8 cellular contexts compared by ENCODE assay signal in genomic region chr5:172453986-172454354, GRCh38. TPM values are rescaled to one million over a fixed set of nuclear protein-coding genes. Genes with fewer than 3 reads are reported as not detected.
DNase-seq lines count a peak whose midpoint lies in the region; ATAC-seq, FAIRE-seq and TF ChIP-seq lines count a peak whose summit lies in the region.

No MANE protein-coding gene starts in this region.

- POLR2A ChIA-PET in HCT116 (lab: Charles Lee) = no interaction called here

- TF ChIP-seq CTCF in HCT116 (IDR thresholded peaks at IDR 0.05 in 2 of 3, conservative IDR thresholded peaks at IDR 0.05 in 1 of 3; ENCODE audit: borderline replicate concordance in 1 of 3, insufficient read depth in 1 of 3, low read depth in 2 of 3, low read length in 2 of 3) (no peak), heart left ventricle (IDR thresholded peaks at IDR 0.05) (no peak), progenitor cell of endocrine pancreas (IDR thresholded peaks at IDR 0.05; ENCODE audit: unreplicated experiment) (no peak)

- peak overlapping the region; percentile 60 for H3K27ac ChIP-seq in HCT116 (ENCODE audit: low read depth, low read length)
- peak overlapping the region; percentile 60 to 88 (median 74) for H3K27ac ChIP-seq in heart left ventricle

- DNase-seq in AG20443 (ENCODE audit: low spot score) = peak; percentile 58
- DNase-seq in HCT116 (ENCODE audit: low read depth, low spot score) = no peak
- no peak for DNase-seq in activated T-cell treated with anti-CD3 and anti-CD28 coated beads, Interleukin-2, amount 50 U/mL, for 72 hours
- DNase-seq in heart left ventricle = peak in 3 of 5 donors; percentile 60 to 62 (median 61)
- peak; percentile 49 for DNase-seq in progenitor cell of endocrine pancreas (ENCODE audit: low spot score, unreplicated experiment)
- DNase-seq in frontal cortex (ENCODE audit: low spot score in 2 of 2) = no peak
- no peak for DNase-seq in NCI-H1092 treated with DMSO at 0.1 percent for 48 hours (lab: John Stamatoyannopoulos, UW)

- CTCF ChIA-PET in HCT116 (lab: Charles Lee) = interaction anchor here (1.4 kb wide), 1 partner anchor 10 kb away, joined by 4 read pairs; no protein-coding TSS in a partner anchor

- H3K9ac ChIP-seq in HCT116 (ENCODE audit: low read length) = peak overlapping the region; percentile 87

- peak overlapping the region; percentile 99 for H3K4me2 ChIP-seq in HCT116 (ENCODE audit: low read length)

- H3K36me3 Mint-ChIP-seq in activated T-cell treated with anti-CD3 and anti-CD28 coated beads, Interleukin-2, amount 50 U/mL, for 72 hours (ENCODE audit: insufficient read depth in 2 of 2) = no peaks in the 10 kb centered on the region
- H3K36me3 Mint-ChIP-seq in progenitor cell of endocrine pancreas (ENCODE audit: insufficient read depth) = peaks cover 8% of the 10 kb centered on the region

- peaks cover 0 to 5% of the 10 kb centered on the region in 2 experiments; a peak in 1 of 4 replicates for H3K36me3 ChIP-seq in HCT116 (ENCODE audit: control insufficient read depth in 1 of 2, insufficient read depth in 2 of 2, low read length in 2 of 2)
- H3K36me3 ChIP-seq in heart left ventricle = no peaks in the 10 kb centered on the region

- H3K4me3 ChIP-seq in HCT116 (replicated peaks in 1 of 2; ENCODE audit: low read depth in 1 of 2, low read length in 2 of 2) (peak overlapping the region; percentile 68 to 94), heart left ventricle (peak overlapping the region; percentile 63 to 98 (median 84))

- H3K27me3 Mint-ChIP-seq in activated T-cell treated with anti-CD3 and anti-CD28 coated beads, Interleukin-2, amount 50 U/mL, for 72 hours (ENCODE audit: low read depth) = peaks cover 48% of the 10 kb centered on the region
- H3K27me3 Mint-ChIP-seq in progenitor cell of endocrine pancreas = peaks cover 9% of the 10 kb centered on the region

- H3K9me2 ChIP-seq in HCT116 (ENCODE audit: insufficient read depth) = no peaks in the 10 kb centered on the region

- H3K4me3 Mint-ChIP-seq in activated T-cell treated with anti-CD3 and anti-CD28 coated beads, Interleukin-2, amount 50 U/mL, for 72 hours = peak overlapping the region; percentile 71 to 77
- H3K4me3 Mint-ChIP-seq in progenitor cell of endocrine pancreas (ENCODE audit: low read depth) = peak overlapping the region; percentile 94

- intact Hi-C loops in HCT116 (cut with micrococcal nuclease) = loop anchor here (5.0 to 10.0 kb wide), 2 partner anchors 269 to 542 kb away; partner anchors contain the start of gene STK10
- intact Hi-C loops in heart left ventricle (cut with DNase I) = loop anchor here in 2 of 10 donors (5.0 to 10.0 kb wide), 3 partner anchors 169 to 339 kb away; partner anchors contain the start of gene UBTD2 (in 2 of the 2)

- H4K20me1 ChIP-seq in HCT116 (ENCODE audit: insufficient read depth) = no peaks in the 10 kb centered on the region

- ATAC-seq in HCT116 (peak; percentile 35), heart left ventricle (peak in 3 of 4 donors; percentile 22 to 27 (median 26))
- ATAC-seq in activated T-cell treated with anti-CD3 and anti-CD28 coated beads, Interleukin-2, amount 50 U/mL, for 72 hours (replicated peaks in 1 of 2) = peak; percentile 33 to 38
- ATAC-seq in activated CD4-positive, CD25-positive, alpha-beta regulatory T cell treated with anti-CD3 and anti-CD28 coated beads, Interleukin-2, amount 50 U/mL, for 24 hours = no peak

- RAD21 ChIA-PET in HCT116 (lab: Charles Lee; ENCODE audit: low non-redundant PET in 1 of 2, low total read pairs in 2 of 2, uncharacterized antibody in 2 of 2, unreplicated experiment in 2 of 2) = no interaction called here

- H3K9me3 Mint-ChIP-seq in activated T-cell treated with anti-CD3 and anti-CD28 coated beads, Interleukin-2, amount 50 U/mL, for 72 hours = no peaks in the 10 kb centered on the region
- no peaks in the 10 kb centered on the region for H3K9me3 Mint-ChIP-seq in progenitor cell of endocrine pancreas (ENCODE audit: low read depth)

- H3K27me3 ChIP-seq in HCT116 (ENCODE audit: insufficient read depth, low read length) (no peaks in the 10 kb centered on the region), heart left ventricle (no peaks in the 10 kb centered on the region)

- 0 to 2% (median 1%) methylated on average over 24 to 34 of the region's 34 CpGs for WGBS in heart left ventricle, 4 donors

- H3K9me3 ChIP-seq in HCT116 (ENCODE audit: control insufficient read depth in 1 of 2, insufficient read depth in 1 of 2, low read depth in 1 of 2, low read length in 2 of 2) = no peaks in the 10 kb centered on the region
- H3K9me3 ChIP-seq in heart left ventricle = no peaks in the 10 kb centered on the region

- H3K4me1 ChIP-seq in HCT116 (ENCODE audit: control insufficient read depth in 1 of 2, insufficient read depth in 2 of 2, low read length in 2 of 2) (peaks cover 12 to 44% of the 10 kb centered on the region in 2 experiments), heart left ventricle (peaks cover 0 to 55% (median 32%) of the 10 kb centered on the region in 12 donors)

- H2AFZ ChIP-seq in HCT116 (ENCODE audit: low read depth, low read length, poor library complexity, severe bottlenecking) = no peak overlapping the region

- no peak for FAIRE-seq in frontal cortex (lab: Jason Lieb, UNC)

- peaks cover 39% of the 10 kb centered on the region for H3K79me2 ChIP-seq in HCT116 (ENCODE audit: insufficient read depth, low read length)

- BruUV-seq in HCT116 (replicated peaks; lab: Mats Ljungman, UMichigan) = no TSS peak

- TF ChIP-seq RAD21 in HCT116 (IDR thresholded peaks at IDR 0.05; ENCODE audit: low read depth) = no peak

- no peak overlapping the region for H3K27ac Mint-ChIP-seq in activated T-cell treated with anti-CD3 and anti-CD28 coated beads, Interleukin-2, amount 50 U/mL, for 72 hours
- peak overlapping the region; percentile 94 for H3K27ac Mint-ChIP-seq in progenitor cell of endocrine pancreas

- peaks cover 19% of the 10 kb centered on the region for H3K4me1 Mint-ChIP-seq in activated T-cell treated with anti-CD3 and anti-CD28 coated beads, Interleukin-2, amount 50 U/mL, for 72 hours (ENCODE audit: low read depth)
- peaks cover 16% of the 10 kb centered on the region for H3K4me1 Mint-ChIP-seq in progenitor cell of endocrine pancreas (ENCODE audit: low read depth)

- TF ChIP-seq POLR2A in HCT116 (IDR thresholded peaks at IDR 0.05; ENCODE audit: borderline replicate concordance, extremely low read depth, insufficient read depth, insufficient read length) (no peak), heart left ventricle (IDR thresholded peaks at IDR 0.05) (no peak)

TF ChIP-seq in HCT116, 20 proteins besides CTCF, POLR2A, EP300 and RAD21 (continues in another document):
- TF ChIP-seq FOSL1 (IDR thresholded peaks at IDR 0.05; ENCODE audit: low read depth) (no peak), CBX3 (IDR thresholded peaks at IDR 0.05; ENCODE audit: low read depth) (no peak), CEBPB (IDR thresholded peaks at IDR 0.05; ENCODE audit: low read depth) (no peak), EZH2phosphoT487 (IDR thresholded peaks at IDR 0.05; ENCODE audit: borderline replicate concordance) (no peak), POLR2AphosphoS5 (IDR thresholded peaks at IDR 0.05; ENCODE audit: low read depth, low read length) (no peak), ZFX (IDR thresholded peaks at IDR 0.05) (no peak), EGR1 (IDR thresholded peaks at IDR 0.05; ENCODE audit: low read depth) (no peak), SRF (IDR thresholded peaks at IDR 0.05; ENCODE audit: low read depth) (no peak), ELF1 (IDR thresholded peaks at IDR 0.05; ENCODE audit: borderline replicate concordance, low read depth) (no peak)
- TF ChIP-seq, protein P1, sequence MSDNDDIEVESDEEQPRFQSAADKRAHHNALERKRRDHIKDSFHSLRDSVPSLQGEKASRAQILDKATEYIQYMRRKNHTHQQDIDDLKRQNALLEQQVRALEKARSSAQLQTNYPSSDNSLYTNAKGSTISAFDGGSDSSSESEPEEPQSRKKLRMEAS (IDR thresholded peaks at IDR 0.05) = no peak
- TF ChIP-seq, protein P2, sequence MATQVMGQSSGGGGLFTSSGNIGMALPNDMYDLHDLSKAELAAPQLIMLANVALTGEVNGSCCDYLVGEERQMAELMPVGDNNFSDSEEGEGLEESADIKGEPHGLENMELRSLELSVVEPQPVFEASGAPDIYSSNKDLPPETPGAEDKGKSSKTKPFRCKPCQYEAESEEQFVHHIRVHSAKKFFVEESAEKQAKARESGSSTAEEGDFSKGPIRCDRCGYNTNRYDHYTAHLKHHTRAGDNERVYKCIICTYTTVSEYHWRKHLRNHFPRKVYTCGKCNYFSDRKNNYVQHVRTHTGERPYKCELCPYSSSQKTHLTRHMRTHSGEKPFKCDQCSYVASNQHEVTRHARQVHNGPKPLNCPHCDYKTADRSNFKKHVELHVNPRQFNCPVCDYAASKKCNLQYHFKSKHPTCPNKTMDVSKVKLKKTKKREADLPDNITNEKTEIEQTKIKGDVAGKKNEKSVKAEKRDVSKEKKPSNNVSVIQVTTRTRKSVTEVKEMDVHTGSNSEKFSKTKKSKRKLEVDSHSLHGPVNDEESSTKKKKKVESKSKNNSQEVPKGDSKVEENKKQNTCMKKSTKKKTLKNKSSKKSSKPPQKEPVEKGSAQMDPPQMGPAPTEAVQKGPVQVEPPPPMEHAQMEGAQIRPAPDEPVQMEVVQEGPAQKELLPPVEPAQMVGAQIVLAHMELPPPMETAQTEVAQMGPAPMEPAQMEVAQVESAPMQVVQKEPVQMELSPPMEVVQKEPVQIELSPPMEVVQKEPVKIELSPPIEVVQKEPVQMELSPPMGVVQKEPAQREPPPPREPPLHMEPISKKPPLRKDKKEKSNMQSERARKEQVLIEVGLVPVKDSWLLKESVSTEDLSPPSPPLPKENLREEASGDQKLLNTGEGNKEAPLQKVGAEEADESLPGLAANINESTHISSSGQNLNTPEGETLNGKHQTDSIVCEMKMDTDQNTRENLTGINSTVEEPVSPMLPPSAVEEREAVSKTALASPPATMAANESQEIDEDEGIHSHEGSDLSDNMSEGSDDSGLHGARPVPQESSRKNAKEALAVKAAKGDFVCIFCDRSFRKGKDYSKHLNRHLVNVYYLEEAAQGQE (IDR thresholded peaks at IDR 0.05; ENCODE audit: low read depth) = no peak

RNA-seq across cellular contexts. Expression of gene SH3PXD2B, which starts 0.4 kb away (rescaled TPM):
- 27.5 TPM for total RNA-seq in HCT116 (2021; ENCODE audit: unreplicated experiment)
- polyA plus RNA-seq in HCT116 (2012) = 13.4 TPM in 2 replicates
- total RNA-seq in activated T-cell treated with anti-CD3 and anti-CD28 coated beads, Interleukin-2, amount 50 U/mL, for 72 hours = 1 to 10 TPM in 1 of 2 donors, under 1 TPM in 1; 0.49 to 1.3 TPM
- 10 to 100 TPM in 2 of 9 donors, 1 to 10 TPM in 7; 3.3 to 22.7 (median 8.4) TPM for total RNA-seq in heart left ventricle
- 1 to 10 TPM; 1.1 to 6.9 TPM for polyA plus RNA-seq in heart left ventricle
- 72.4 and 79.8 TPM in 2 replicates for total RNA-seq in progenitor cell of endocrine pancreas
- 13.0 TPM for total RNA-seq in frontal cortex

Comparison
In these comparisons a context has a peak if more than half of its experiments do, and no peak if none do; other contexts are left out.
1. DNase-seq: peak in AG20443 (single experiment), heart left ventricle (3 of 5) and progenitor cell of endocrine pancreas (single experiment); none in HCT116 (single experiment), activated T-cell treated with anti-CD3 and anti-CD28 coated beads, Interleukin-2, amount 50 U/mL, for 72 hours (0 of 2), frontal cortex (0 of 2) and NCI-H1092 treated with DMSO at 0.1 percent for 48 hours (single experiment).
2. ATAC-seq: peak in HCT116 (single experiment), activated T-cell treated with anti-CD3 and anti-CD28 coated beads, Interleukin-2, amount 50 U/mL, for 72 hours (2 of 2) and heart left ventricle (3 of 4); none in activated CD4-positive, CD25-positive, alpha-beta regulatory T cell treated with anti-CD3 and anti-CD28 coated beads, Interleukin-2, amount 50 U/mL, for 24 hours (0 of 2).